14 cellular contexts compared by ENCODE assay signal in genomic region chr15:74251187-74251811, GRCh38. TPM values are rescaled to one million over a fixed set of nuclear protein-coding genes. Genes with fewer than 3 reads are reported as not detected.
DNase-seq lines count a peak whose midpoint lies in the region; ATAC-seq and TF ChIP-seq lines count a peak whose summit lies in the region.
"Had no signal": no experiment of that assay in that cellular context is flagged by ENCODE, and none has a peak within 500 bp of the region (broad histone marks: within the 10 kb centered on the region; RNA-seq: fewer than 3 reads in every experiment).

No MANE protein-coding gene starts in this region.

- peak overlapping the region; percentile 79 for H3K27ac ChIP-seq in angular gyrus (ENCODE audit: low read depth, low read length)
- H3K27ac ChIP-seq: SK-N-MC had no signal

- no peak overlapping the region for H3K4me3 Mint-ChIP-seq in immature natural killer cell
- H3K4me3 Mint-ChIP-seq: CD4-positive, alpha-beta T cell had no signal

- intact Hi-C loops in left ventricle myocardium superior (cut with micrococcal nuclease): no loop called here

- H3K9me3 Mint-ChIP-seq in immature natural killer cell: no peaks in the 10 kb centered on the region
- H3K9me3 Mint-ChIP-seq: CD4-positive, alpha-beta T cell had no signal

- in situ Hi-C loops in ACHN (cut with HindIII; ENCODE audit: low pct_ligation_motif_present, low pct_unique_long_range_greater_than_20kb, low sequenced_read_pairs): no loop called here

- H3K4me3 ChIP-seq in LNCaP clone FGC (ENCODE audit: low read depth, low read length): no peak overlapping the region
- H3K4me3 ChIP-seq: lung, SK-N-MC had no signal

- TF ChIP-seq CTCF in LNCaP clone FGC (IDR thresholded peaks at IDR 0.05; ENCODE audit: control insufficient read depth, extremely low read depth, insufficient read depth): no peak

- H3K27ac Mint-ChIP-seq in immature natural killer cell: no peak overlapping the region
- H3K27ac Mint-ChIP-seq: CD4-positive, alpha-beta T cell had no signal

- ATAC-seq in left ventricle myocardium superior: peak; percentile 98

- no peaks in the 10 kb centered on the region for H3K4me1 Mint-ChIP-seq in immature natural killer cell

- peak; percentile 88 for DNase-seq in LNCaP clone FGC (ENCODE audit: low read depth)
- DNase-seq in left ventricle myocardium superior: peak; percentile 93
- peak; percentile 83 for DNase-seq in putamen (ENCODE audit: low spot score)
- no peak for DNase-seq in immature natural killer cell
- no peak for DNase-seq in ACHN
- no peak for DNase-seq in activated T-cell treated with anti-CD3 and anti-CD28 coated beads, Interleukin-2, amount 50 U/mL, for 1 hour
- no peak for DNase-seq in activated CD8-positive, alpha-beta memory T cell treated with anti-CD3 and anti-CD28 coated beads for 24 hours
- DNase-seq: CD4-positive, alpha-beta T cell; GF-D8; NCI-H1417 treated with DMSO at 0.1 percent for 48 hours had no signal

- no peaks in the 10 kb centered on the region for H3K36me3 Mint-ChIP-seq in immature natural killer cell

- peaks cover 2 to 13% (median 2%) of the 10 kb centered on the region in 3 donors for H3K27me3 Mint-ChIP-seq in immature natural killer cell (ENCODE audit: low read depth in 3 of 3)

RNA-seq across cellular contexts. Expression of gene CCDC33, which starts 15.2 kb away (rescaled TPM):
- total RNA-seq in left ventricle myocardium superior: not detected
- not detected for polyA plus RNA-seq in immature natural killer cell
- total RNA-seq: CD4-positive, alpha-beta T cell; endothelial cell of umbilical vein had no signal
- polyA plus RNA-seq: endothelial cell of umbilical vein had no signal

RNA-seq across cellular contexts. Expression of gene STRA6, which starts 48.7 kb away (rescaled TPM):
- total RNA-seq in left ventricle myocardium superior: not detected
- polyA plus RNA-seq in immature natural killer cell: not detected
- total RNA-seq: CD4-positive, alpha-beta T cell; endothelial cell of umbilical vein had no signal
- polyA plus RNA-seq: endothelial cell of umbilical vein had no signal

Comparison
In these comparisons a context has a peak if more than half of its experiments do, and no peak if none do; other contexts are left out.
1. DNase-seq: peak in LNCaP clone FGC (single experiment), left ventricle myocardium superior (single experiment) and putamen (single experiment); none in immature natural killer cell (0 of 3), ACHN (single experiment), activated T-cell treated with anti-CD3 and anti-CD28 coated beads, Interleukin-2, amount 50 U/mL, for 1 hour (single experiment) and activated CD8-positive, alpha-beta memory T cell treated with anti-CD3 and anti-CD28 coated beads for 24 hours (single experiment).